22 cellular contexts compared by ENCODE assay signal in genomic region chr11:35265755-35266454, GRCh38.
DNase-seq lines count a peak whose midpoint lies in the region; ATAC-seq and TF ChIP-seq lines count a peak whose summit lies in the region.
"Had no signal": no experiment of that assay in that cellular context is flagged by ENCODE, and none has a peak within 500 bp of the region (broad histone marks: within the 10 kb centered on the region; RNA-seq: fewer than 3 reads in every experiment).

No MANE protein-coding gene starts in this region.

- H3K9me3 ChIP-seq in OCI-LY3 (ENCODE audit: insufficient read depth, low read length): no peaks in the 10 kb centered on the region
- H3K9me3 ChIP-seq: Caco-2 had no signal

- TF ChIP-seq CTCF in OCI-LY3 (IDR thresholded peaks at IDR 0.05; ENCODE audit: low read depth, low read length) (no peak), endothelial cell (IDR thresholded peaks at IDR 0.05; ENCODE audit: unreplicated experiment) (no peak)

- H3K27me3 ChIP-seq in OCI-LY3 (ENCODE audit: low read depth, low read length): peaks cover 7% of the 10 kb centered on the region

- 0 out of 2 replicates have a peak overlapping the region, but pooled peaks have one; percentile 3 for H3K4me2 ChIP-seq in OCI-LY3 (ENCODE audit: low read length)

- no peak overlapping the region for H2AFZ ChIP-seq in OCI-LY3 (ENCODE audit: low read depth, low read length)

- DNase-seq in endothelial cell (ENCODE audit: low spot score) (no peak), pulmonary artery endothelial cell (ENCODE audit: low read depth, low spot score) (peak; percentile 15), UCSD-AML1 (lab: John Stamatoyannopoulos, UW; ENCODE audit: unreplicated experiment) (no peak)
- DNase-seq in stimulated activated CD4-positive, alpha-beta T cell treated with anti-CD3 and anti-CD28 coated beads, Interleukin-4, amount 100 ng/mL, for 24 hours: no peak
- DNase-seq: Caco-2; CD4-positive, alpha-beta T cell; DND-41; GOT3; NCI-H1092; NCI-H146; NCI-H2029; NCI-H2227 treated with DMSO at 0.1 percent for 48 hours; NCI-H510A; NCI-H748 treated with DMSO at 0.1 percent for 48 hours; SHP77 treated with DMSO at 0.1 percent for 48 hours had no signal

- H3K9me3 Mint-ChIP-seq in endothelial cell (ENCODE audit: unreplicated experiment): no peaks in the 10 kb centered on the region
- H3K9me3 Mint-ChIP-seq: CD4-positive, alpha-beta T cell had no signal

- H3K4me3 ChIP-seq in OCI-LY3 (ENCODE audit: low read length): no peak overlapping the region
- H3K4me3 ChIP-seq: GM12878, SK-N-MC had no signal

- H3K36me3 ChIP-seq in OCI-LY3 (replicated peaks; ENCODE audit: low read depth, low read length): no peaks in the 10 kb centered on the region

- peaks cover 27% of the 10 kb centered on the region for H3K4me1 Mint-ChIP-seq in endothelial cell (ENCODE audit: unreplicated experiment)

- H3K4me1 ChIP-seq in OCI-LY3 (ENCODE audit: low read length): peaks cover 15% of the 10 kb centered on the region
- H3K4me1 ChIP-seq: Caco-2 had no signal

- H3K27ac ChIP-seq in OCI-LY3 (ENCODE audit: low read length): no peak overlapping the region
- H3K27ac ChIP-seq: RWPE1, SK-N-MC had no signal

- H3K4me3 Mint-ChIP-seq in endothelial cell (ENCODE audit: unreplicated experiment): no peak overlapping the region
- H3K4me3 Mint-ChIP-seq: CD4-positive, alpha-beta T cell had no signal

- no peaks in the 10 kb centered on the region for H3K27me3 Mint-ChIP-seq in endothelial cell (ENCODE audit: unreplicated experiment)
- H3K27me3 Mint-ChIP-seq: CD4-positive, alpha-beta T cell had no signal

- ATAC-seq in GM18868 (IDR thresholded peaks at IDR 0.05; ENCODE audit: unreplicated experiment) (peak; percentile 51), GM21825 (IDR thresholded peaks at IDR 0.05; ENCODE audit: unreplicated experiment) (no peak)
- ATAC-seq: GM12878, HCT116 had no signal

- H4K20me1 ChIP-seq in OCI-LY3 (ENCODE audit: insufficient read depth, low read length): no peaks in the 10 kb centered on the region

- peak overlapping the region; percentile 74 for H3K27ac Mint-ChIP-seq in endothelial cell (ENCODE audit: unreplicated experiment)
- H3K27ac Mint-ChIP-seq: CD4-positive, alpha-beta T cell had no signal

- H3K9ac ChIP-seq in OCI-LY3 (ENCODE audit: low read length): no peak overlapping the region

- H3K79me2 ChIP-seq in OCI-LY3 (ENCODE audit: low read length): no peaks in the 10 kb centered on the region

- H3K36me3 Mint-ChIP-seq in endothelial cell (ENCODE audit: low read depth, unreplicated experiment): no peaks in the 10 kb centered on the region
